20 cellular contexts compared by ENCODE assay signal in the genomic region with DNA sequence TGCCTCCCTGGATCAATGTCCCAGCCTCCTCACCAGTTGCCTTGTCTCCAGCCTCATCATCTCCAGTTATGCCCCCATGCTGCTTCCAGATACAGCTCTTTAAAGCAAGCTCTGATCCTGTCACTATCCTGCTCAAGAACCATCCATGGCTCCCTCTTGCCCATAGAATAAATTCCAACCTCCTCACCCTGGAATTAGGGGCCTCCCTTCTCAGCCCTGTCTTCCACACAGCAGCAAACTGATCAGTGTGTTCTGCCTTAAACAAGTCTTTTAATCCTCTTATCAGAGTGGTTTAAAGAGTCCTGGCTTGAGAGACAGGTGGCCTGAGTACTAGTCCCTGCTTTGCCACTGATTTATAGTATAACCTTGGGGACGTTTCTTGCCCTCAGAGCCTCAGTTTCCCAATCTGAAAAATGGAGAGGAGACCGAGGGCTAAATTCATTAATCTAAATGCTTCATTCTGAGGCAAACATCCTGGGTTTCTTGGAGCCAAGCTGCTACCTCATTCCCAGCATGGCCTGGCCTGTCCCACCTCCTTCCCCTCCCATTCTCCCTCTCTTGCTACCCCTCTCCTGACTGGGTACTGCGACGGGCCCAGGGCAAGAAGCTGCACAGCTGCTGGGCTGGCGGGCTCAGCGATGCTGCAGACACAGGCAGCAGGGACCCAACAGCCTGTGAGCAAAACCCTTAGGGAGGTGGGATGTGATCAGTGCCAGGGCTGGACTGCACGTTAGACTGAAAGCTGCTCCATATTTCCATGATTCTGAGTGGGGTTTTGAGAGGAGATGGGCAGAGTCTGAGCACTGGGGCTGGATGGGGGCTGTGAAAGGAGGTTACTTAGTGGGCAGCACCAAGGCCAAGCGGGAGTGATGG.
DNase-seq lines count a peak whose midpoint lies in the region; TF ChIP-seq lines count a peak whose summit lies in the region.
"Had no signal": no experiment of that assay in that cellular context is flagged by ENCODE, and none has a peak within 500 bp of the region (broad histone marks: within the 10 kb centered on the region; RNA-seq: fewer than 3 reads in every experiment).

No MANE protein-coding gene starts in this region.

- H3K27me3 ChIP-seq in left ventricle myocardium inferior (ENCODE audit: low read depth), result peaks cover 82% of the 10 kb centered on the region
- H3K27me3 ChIP-seq in trophoblast cell (ENCODE audit: insufficient read depth, low read length), result no peaks in the 10 kb centered on the region
- no peaks in the 10 kb centered on the region for H3K27me3 ChIP-seq in testis

- H2BK12ac ChIP-seq in trophoblast cell (ENCODE audit: low read length), result no peak overlapping the region

- H3K27ac Mint-ChIP-seq in glutamatergic neuron (ENCODE audit: unreplicated experiment), result no peak overlapping the region

- H3K79me1 ChIP-seq in trophoblast cell (ENCODE audit: low read length), result no peaks in the 10 kb centered on the region

- H2BK120ac ChIP-seq in trophoblast cell (ENCODE audit: insufficient read depth, low read length, poor library complexity), result no peak overlapping the region

- H3K27me3 Mint-ChIP-seq in glutamatergic neuron (ENCODE audit: unreplicated experiment), result peaks cover 9% of the 10 kb centered on the region

- no peak overlapping the region for H3K4me3 Mint-ChIP-seq in glutamatergic neuron (ENCODE audit: unreplicated experiment)

- H3K9me3 ChIP-seq in left ventricle myocardium inferior (replicated peaks) (no peaks in the 10 kb centered on the region), trophoblast cell (ENCODE audit: insufficient read depth, low read depth, low read length) (no peaks in the 10 kb centered on the region), testis (no peaks in the 10 kb centered on the region)
- H3K9me3 ChIP-seq: SK-N-SH had no signal

- TF ChIP-seq CTCF in left ventricle myocardium inferior (IDR thresholded peaks at IDR 0.05; ENCODE audit: borderline replicate concordance) (no peak), glutamatergic neuron (IDR thresholded peaks at IDR 0.05; ENCODE audit: partially characterized antibody, unreplicated experiment) (no peak), testis (IDR thresholded peaks at IDR 0.05) (no peak)

- no peak overlapping the region for H3K9ac ChIP-seq in trophoblast cell (ENCODE audit: low read length)
- H3K9ac ChIP-seq: GM23248, SK-N-SH had no signal

- H2AFZ ChIP-seq in trophoblast cell (ENCODE audit: insufficient read depth, low read length, poor library complexity), result no peak overlapping the region
- H2AFZ ChIP-seq: GM23248 had no signal

- no peak overlapping the region for H3K23ac ChIP-seq in trophoblast cell (ENCODE audit: low read length)

- TF ChIP-seq POLR2A in testis (IDR thresholded peaks at IDR 0.05), result no peak

- H3K36me3 Mint-ChIP-seq in glutamatergic neuron (ENCODE audit: unreplicated experiment), result no peaks in the 10 kb centered on the region

- H4K12ac ChIP-seq in trophoblast cell (ENCODE audit: low read depth, low read length), result no peak overlapping the region

- no CpG with 5 or more reads among the region's 8 CpGs for WGBS in trophoblast cell (ENCODE audit: extremely low coverage, insufficient coverage, insufficient read length)
- 70 to 83% methylated on average over 8 of the region's 8 CpGs for WGBS in testis, 2 donors

- H3K36me3 ChIP-seq in left ventricle myocardium inferior, result no peaks in the 10 kb centered on the region
- no peaks in the 10 kb centered on the region for H3K36me3 ChIP-seq in trophoblast cell (ENCODE audit: control insufficient read depth in 1 of 2, insufficient read depth in 2 of 2, low read length in 2 of 2)
- H3K36me3 ChIP-seq in testis (ENCODE audit: low read depth, missing control alignments), result no peaks in the 10 kb centered on the region

- intact Hi-C loops in cardiac septum (cut with DNase I) (loop anchor here (10.0 kb wide), 1 partner anchor 223 kb away; a partner anchor contains a TSS), left ventricle myocardium inferior (cut with micrococcal nuclease) (no loop called here), testis (cut with DNase I; ENCODE audit: low total_unique reads) (no loop called here)

- no peak overlapping the region for H2BK5ac ChIP-seq in trophoblast cell (ENCODE audit: low read depth, low read length, poor library complexity)

- H4K8ac ChIP-seq in trophoblast cell (ENCODE audit: low read depth, low read length), result no peak overlapping the region

- H2AK5ac ChIP-seq in trophoblast cell (ENCODE audit: low read length), result no peak overlapping the region

- H3K18ac ChIP-seq in trophoblast cell (ENCODE audit: low read length), result no peak overlapping the region

- no peak overlapping the region for H4K91ac ChIP-seq in trophoblast cell (ENCODE audit: low read depth, low read length)

- H3K27ac ChIP-seq in left ventricle myocardium inferior (replicated peaks), result no peak overlapping the region
- no peak overlapping the region for H3K27ac ChIP-seq in trophoblast cell (ENCODE audit: low read depth, low read length)
- H3K27ac ChIP-seq in testis, result no peak overlapping the region
- H3K27ac ChIP-seq: C4-2B, GM23248, RWPE1 had no signal

- no peak overlapping the region for H3K4me2 ChIP-seq in trophoblast cell (ENCODE audit: low read length)
- H3K4me2 ChIP-seq: SK-N-SH had no signal

- H3K14ac ChIP-seq in trophoblast cell (ENCODE audit: low read length), result no peak overlapping the region

- H3K4me1 ChIP-seq in left ventricle myocardium inferior, result no peaks in the 10 kb centered on the region
- H3K4me1 ChIP-seq in trophoblast cell (ENCODE audit: control insufficient read depth in 1 of 2, insufficient read depth in 2 of 2, low read length in 2 of 2), result no peaks in the 10 kb centered on the region
- H3K4me1 ChIP-seq in testis, result no peaks in the 10 kb centered on the region

- H3K4ac ChIP-seq in trophoblast cell (ENCODE audit: low read depth, low read length), result no peak overlapping the region

- H3K4me3 ChIP-seq in left ventricle myocardium inferior (no peak overlapping the region), trophoblast cell (ENCODE audit: low read depth, low read length) (no peak overlapping the region), testis (no peak overlapping the region)
- H3K4me3 ChIP-seq: GM23248 had no signal

- DNase-seq in cardiac septum (ENCODE audit: low spot score) (peak; percentile 55), left ventricle myocardium inferior (no peak), NCI-H82 (lab: John Stamatoyannopoulos, UW) (peak; percentile 93), glutamatergic neuron (peak; percentile 49), trophoblast cell (no peak), testis (no peak), GDM1 (lab: John Stamatoyannopoulos, UW) (no peak)
- DNase-seq: DND-41, GM23248, KBM-7, NCI-H1092, NCI-H1436, NCI-H2029 treated with DMSO at 0.1 percent for 48 hours, NCI-H446, NCI-H69, SIG-M5, SK-N-SH, T-helper 2 cell had no signal

- peaks cover 28% of the 10 kb centered on the region for H3K4me1 Mint-ChIP-seq in glutamatergic neuron (ENCODE audit: low read depth, unreplicated experiment)

- no peaks in the 10 kb centered on the region for H3K79me2 ChIP-seq in trophoblast cell (ENCODE audit: control insufficient read depth, insufficient read depth, low read length, poor library complexity)

- peaks cover 3% of the 10 kb centered on the region for H3K9me3 Mint-ChIP-seq in glutamatergic neuron (ENCODE audit: unreplicated experiment)

Comparison
In these comparisons a context has a peak if more than half of its experiments do, and no peak if none do; other contexts are left out.
1. DNase-seq: peak in cardiac septum (single experiment), NCI-H82 (single experiment) and glutamatergic neuron (single experiment); none in left ventricle myocardium inferior (single experiment), trophoblast cell (0 of 2), testis (single experiment) and GDM1 (single experiment).